8 cellular contexts compared by ENCODE assay signal in genomic region chr17:1724351-1724868, GRCh38. TPM values are rescaled to one million over a fixed set of nuclear protein-coding genes. Genes with fewer than 3 reads are reported as not detected.
DNase-seq lines count a peak whose midpoint lies in the region; ATAC-seq, FAIRE-seq and TF ChIP-seq lines count a peak whose summit lies in the region.

Gene WDR81, plus strand, starts transcription at chr17:1724704. Its CDS starts 256 bp downstream, at chr17:1724960.

- peak within 1 kb of the TSS; percentile 59; the same call in 1 of the 2 replicates for H3K27ac ChIP-seq in HUES6 (ENCODE audit: low read depth, low read length)
- peak within 1 kb of the TSS; percentile 58 for H3K27ac ChIP-seq in RWPE2 (ENCODE audit: poor library complexity, severe bottlenecking)

- peak; percentile 55 for ATAC-seq in RWPE2 (ENCODE audit: low read depth)
- ATAC-seq in natural killer cell = peak; percentile 71 to 85 (median 82)
- ATAC-seq in stimulated activated naive B cell treated with anti-CD40 and anti-IgM and Interleukin-4, amounts not matched to agents 10 μg/mL and 1 μg/mL and 100 μg/mL, for 72 hours (replicated peaks) = peak; percentile 79 to 85

- intact Hi-C loops in natural killer cell (cut with micrococcal nuclease) = loop anchor here (5.0 kb wide), 2 partner anchors 58 to 143 kb away; no protein-coding TSS in a partner anchor

- H3K4me1 ChIP-seq in HUES6 (ENCODE audit: control insufficient read depth, insufficient read depth, low read length) = peaks cover 6% of the 10 kb centered on the region; the same call in 1 of the 2 replicates
- H3K4me1 ChIP-seq in RWPE2 (ENCODE audit: insufficient read depth, poor library complexity, severe bottlenecking) = peaks cover 2% of the 10 kb centered on the region

- H3K27ac Mint-ChIP-seq in natural killer cell = peak within 1 kb of the TSS; percentile 88 to 93
- peak within 1 kb of the TSS; percentile 88 for H3K27ac Mint-ChIP-seq in stimulated activated naive B cell treated with anti-CD40 and anti-IgM and Interleukin-4, amounts not matched to agents 10 μg/mL and 1 μg/mL and 100 μg/mL, for 72 hours

- H3K4me3 ChIP-seq in HUES6 (ENCODE audit: low read depth, low read length) (peak within 1 kb of the TSS; percentile 59), RWPE2 (ENCODE audit: severe bottlenecking) (peak within 1 kb of the TSS; percentile 78), fibroblast of pulmonary artery (replicated peaks; ENCODE audit: low read depth, low read length) (peak within 1 kb of the TSS; percentile 57)

- no peaks in the 10 kb centered on the region for H3K27me3 Mint-ChIP-seq in natural killer cell (ENCODE audit: low read depth in 2 of 2)
- H3K27me3 Mint-ChIP-seq in stimulated activated naive B cell treated with anti-CD40 and anti-IgM and Interleukin-4, amounts not matched to agents 10 μg/mL and 1 μg/mL and 100 μg/mL, for 72 hours = no peaks in the 10 kb centered on the region

- no peaks in the 10 kb centered on the region for H3K27me3 ChIP-seq in HUES6 (ENCODE audit: control insufficient read depth, insufficient read depth, low read length)
- H3K27me3 ChIP-seq in RWPE2 (ENCODE audit: insufficient read depth, poor library complexity, severe bottlenecking) = no peaks in the 10 kb centered on the region

- H3K4me1 Mint-ChIP-seq in natural killer cell = peaks cover 15 to 40% of the 10 kb centered on the region in 2 donors
- H3K4me1 Mint-ChIP-seq in stimulated activated naive B cell treated with anti-CD40 and anti-IgM and Interleukin-4, amounts not matched to agents 10 μg/mL and 1 μg/mL and 100 μg/mL, for 72 hours = peaks cover 22 to 46% of the 10 kb centered on the region in 2 donors

- peak within 1 kb of the TSS; percentile 79 for H3K4me3 Mint-ChIP-seq in natural killer cell
- peak within 1 kb of the TSS; percentile 81 to 85 for H3K4me3 Mint-ChIP-seq in stimulated activated naive B cell treated with anti-CD40 and anti-IgM and Interleukin-4, amounts not matched to agents 10 μg/mL and 1 μg/mL and 100 μg/mL, for 72 hours

- FAIRE-seq in GM19239 (lab: Jason Lieb, UNC) = peak; percentile 71

- no peaks in the 10 kb centered on the region for H3K9me3 Mint-ChIP-seq in natural killer cell
- no peaks in the 10 kb centered on the region for H3K9me3 Mint-ChIP-seq in stimulated activated naive B cell treated with anti-CD40 and anti-IgM and Interleukin-4, amounts not matched to agents 10 μg/mL and 1 μg/mL and 100 μg/mL, for 72 hours

- H3K9me3 ChIP-seq in HUES6 (ENCODE audit: control insufficient read depth, insufficient read depth, low read depth, low read length) (no peaks in the 10 kb centered on the region), RWPE2 (ENCODE audit: severe bottlenecking) (no peaks in the 10 kb centered on the region)

- TF ChIP-seq CTCF in RWPE2 (IDR thresholded peaks at IDR 0.05; ENCODE audit: poor library complexity, severe bottlenecking) (no peak), fibroblast of pulmonary artery (IDR thresholded peaks at IDR 0.05; ENCODE audit: low read length, missing control alignments) (no peak), natural killer cell (IDR thresholded peaks at IDR 0.05) (no peak)

- peak; percentile 46 to 54 for DNase-seq in AML-193 (lab: John Stamatoyannopoulos, UW)
- peak; percentile 93 for DNase-seq in GM19239 (ENCODE audit: insufficient read length, low spot score)
- DNase-seq in RWPE2 (ENCODE audit: low spot score) = peak; percentile 85
- peak; percentile 82 for DNase-seq in activated effector memory CD4-positive, alpha-beta T cell treated with Interleukin-2 at 50 U/mL for 16 hours
- peak; percentile 89 for DNase-seq in fibroblast of pulmonary artery (ENCODE audit: low read depth)
- DNase-seq in natural killer cell = peak; percentile 86
- peak; percentile 84 for DNase-seq in stimulated activated naive B cell treated with anti-CD40 and anti-IgM and Interleukin-4, amounts not matched to agents 10 μg/mL and 1 μg/mL and 100 μg/mL, for 72 hours

- no peaks in the 10 kb centered on the region for H3K36me3 Mint-ChIP-seq in natural killer cell
- peaks cover 12 to 16% of the 10 kb centered on the region in 2 donors for H3K36me3 Mint-ChIP-seq in stimulated activated naive B cell treated with anti-CD40 and anti-IgM and Interleukin-4, amounts not matched to agents 10 μg/mL and 1 μg/mL and 100 μg/mL, for 72 hours

- H3K9ac ChIP-seq in HUES6 (ENCODE audit: low read length) = peak within 1 kb of the TSS; percentile 57

- peaks cover 6% of the 10 kb centered on the region; the same call in 1 of the 2 replicates for H3K36me3 ChIP-seq in HUES6 (ENCODE audit: control insufficient read depth, insufficient read depth, low read length)
- H3K36me3 ChIP-seq in RWPE2 (ENCODE audit: low read depth) = no peaks in the 10 kb centered on the region

RNA-seq across cellular contexts. Expression of gene WDR81, which starts in this region (rescaled TPM):
- total RNA-seq in natural killer cell = 10 to 100 TPM; 40.8 to 54.2 (median 46.2) TPM

Comparison
In these comparisons a context has a peak if more than half of its experiments do, and no peak if none do; other contexts are left out.
1. Peak in every context shown above with its lines: DNase-seq, ATAC-seq, H3K4me3 ChIP-seq and H3K27ac ChIP-seq.